ENCODE assay signal across 8 cellular contexts in the genomic region with DNA sequence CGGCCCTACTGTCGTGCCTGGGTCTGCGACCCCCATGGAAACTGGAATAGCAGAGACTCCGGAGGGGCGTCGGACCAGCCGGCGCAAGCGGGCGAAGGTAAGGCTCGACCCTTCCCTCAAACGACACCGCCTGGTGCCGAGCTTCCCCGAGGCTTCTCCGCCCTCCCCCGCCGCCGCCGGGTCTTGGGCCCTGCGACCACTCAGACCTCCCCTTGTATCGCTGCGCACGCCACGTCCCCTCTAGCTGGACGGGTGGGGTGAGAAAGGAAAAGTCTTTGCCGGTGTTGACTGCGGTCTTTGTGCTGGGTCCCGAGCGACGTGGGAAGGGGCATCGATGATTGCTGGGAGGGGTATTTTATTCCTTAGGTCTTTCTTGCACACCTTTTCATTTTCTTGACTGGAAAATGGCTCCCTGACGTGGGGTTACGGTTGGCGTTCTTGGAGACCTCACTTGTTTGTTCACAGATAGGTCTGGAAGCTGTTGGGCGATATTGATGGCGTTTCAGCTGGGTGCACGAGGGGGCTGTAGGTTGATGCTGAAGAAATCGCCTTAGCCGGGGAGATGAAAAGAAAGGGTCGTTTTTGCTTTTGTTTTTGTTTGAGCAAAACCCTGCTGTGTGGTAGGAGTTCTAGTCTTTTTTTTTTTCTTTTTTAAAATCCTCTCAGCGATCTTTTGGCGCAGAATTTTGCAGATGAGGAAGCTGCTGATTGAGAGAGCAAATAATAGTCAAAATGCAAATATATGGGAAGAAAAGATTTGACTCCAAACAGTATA. TPM values are rescaled to one million over a fixed set of nuclear protein-coding genes. Genes with fewer than 3 reads are reported as not detected.
DNase-seq lines count a peak whose midpoint lies in the region; ATAC-seq and TF ChIP-seq lines count a peak whose summit lies in the region.

No MANE protein-coding gene starts in this region.

- H3K27me3 ChIP-seq in Panc1 (ENCODE audit: control insufficient read depth, insufficient read depth, low read length), result no peaks in the 10 kb centered on the region
- no peaks in the 10 kb centered on the region for H3K27me3 ChIP-seq in adipocyte (replicated peaks; ENCODE audit: control insufficient read depth, insufficient read depth, low read length)
- H3K27me3 ChIP-seq in psoas muscle (ENCODE audit: insufficient read depth in 3 of 3, low read length in 2 of 3), result no peaks in the 10 kb centered on the region

- 0 to 1% (median 0%) methylated on average over 35 to 43 of the region's 43 CpGs for WGBS in psoas muscle, 3 donors

- POLR2A ChIA-PET in Panc1 (lab: Charles Lee), result no interaction called here

- H3K4me3 ChIP-seq in Panc1 (ENCODE audit: low read depth in 2 of 2, low read length in 2 of 2) (peak overlapping the region; percentile 84 to 93), adipocyte (ENCODE audit: low read length) (peak overlapping the region; percentile 100), psoas muscle (peak overlapping the region; percentile 78)

- H3K4me1 ChIP-seq in Panc1 (ENCODE audit: control insufficient read depth, insufficient read depth, low read length) (peaks cover 5% of the 10 kb centered on the region; the same call in 1 of the 2 replicates), adipocyte (ENCODE audit: control insufficient read depth, insufficient read depth, low read length) (peaks cover 5% of the 10 kb centered on the region), psoas muscle (peaks cover 13% of the 10 kb centered on the region)

- CTCF ChIA-PET in Panc1 (lab: Charles Lee), result no interaction called here

- no peak for TF ChIP-seq CTCF in Panc1 (IDR thresholded peaks at IDR 0.05)
- no peak for TF ChIP-seq CTCF in psoas muscle (IDR thresholded peaks at IDR 0.05)

- intact Hi-C loops in Panc1 (cut with micrococcal nuclease; ENCODE audit: unreplicated experiment), result no loop called here
- intact Hi-C loops in left cardiac atrium (cut with DNase I), result no loop called here
- intact Hi-C loops in psoas muscle (cut with DNase I), result no loop called here

- H3K9ac ChIP-seq in adipocyte (ENCODE audit: low read length), result peak overlapping the region; percentile 97

- H3K9me3 ChIP-seq in Panc1 (ENCODE audit: control insufficient read depth, insufficient read depth, low read depth, low read length), result no peaks in the 10 kb centered on the region
- peaks cover 3% of the 10 kb centered on the region for H3K9me3 ChIP-seq in adipocyte (ENCODE audit: control insufficient read depth, low read length)
- H3K9me3 ChIP-seq in psoas muscle, result no peaks in the 10 kb centered on the region

- DNase-seq in AG08395 (ENCODE audit: low spot score) (peak; percentile 19), Panc1 (ENCODE audit: low read depth, low spot score) (no peak), adipocyte (ENCODE audit: low read depth) (peak; percentile 63), left cardiac atrium (peak; percentile 25), psoas muscle (peak; percentile 25 to 62), mucosa of gallbladder (ENCODE audit: low spot score) (no peak)

- no TSS peak for BruUV-seq in Panc1 (replicated peaks; lab: Mats Ljungman, UMichigan)

- ATAC-seq in GM18520 (IDR thresholded peaks at IDR 0.05; ENCODE audit: unreplicated experiment) (peak; percentile 6), HG03095 (IDR thresholded peaks at IDR 0.05; ENCODE audit: unreplicated experiment) (peak; percentile 7), Panc1 (peak; percentile 17), left cardiac atrium (peak; percentile 10 to 47), psoas muscle (peak; percentile 5 to 21 (median 12))

- in situ Hi-C loops in Panc1 (cut with HindIII; ENCODE audit: low pct_unique_long_range_greater_than_20kb, low sequenced_read_pairs), result no loop called here

- H3K36me3 ChIP-seq in Panc1 (ENCODE audit: control insufficient read depth, insufficient read depth, low read length) (no peaks in the 10 kb centered on the region; the same call in 1 of the 2 replicates), adipocyte (ENCODE audit: control insufficient read depth, insufficient read depth, low read length, severe bottlenecking) (no peaks in the 10 kb centered on the region), psoas muscle (ENCODE audit: insufficient read depth in 1 of 2, low read depth in 1 of 2) (no peaks in the 10 kb centered on the region)

- H3K27ac ChIP-seq in Panc1 (ENCODE audit: low read length) (peak overlapping the region; percentile 90), psoas muscle (peak overlapping the region; percentile 90)

RNA-seq across cellular contexts. Expression of gene KDM1A, which starts 0.8 kb away (rescaled TPM):
- total RNA-seq in Panc1 (2021; ENCODE audit: unreplicated experiment), result 120 TPM
- polyA plus RNA-seq in Panc1 (2012; ENCODE audit: insufficient read length), result 101 TPM
- 10 to 100 TPM; 25.0 to 32.1 TPM for total RNA-seq in left cardiac atrium
- 10 to 100 TPM; 37.5 to 46.3 (median 42.8) TPM for total RNA-seq in psoas muscle
- 10 to 100 TPM; 29.1 to 49.2 (median 35.8) TPM for polyA plus RNA-seq in psoas muscle
- 44.9 TPM for total RNA-seq in mucosa of gallbladder

RNA-seq across cellular contexts. Expression of gene TEX46, which starts 4.4 kb away (rescaled TPM):
- total RNA-seq in Panc1 (2021; ENCODE audit: unreplicated experiment), result not detected
- not detected for polyA plus RNA-seq in Panc1 (2012; ENCODE audit: insufficient read length)
- total RNA-seq in left cardiac atrium, result not detected
- not detected for total RNA-seq in psoas muscle
- not detected for polyA plus RNA-seq in psoas muscle
- total RNA-seq in mucosa of gallbladder, result not detected

RNA-seq across cellular contexts. Expression of gene LACTBL1, which starts 47.4 kb away (rescaled TPM):
- total RNA-seq in Panc1 (2021; ENCODE audit: unreplicated experiment) (not detected), left cardiac atrium (not detected), psoas muscle (not detected), mucosa of gallbladder (not detected)
- not detected for polyA plus RNA-seq in Panc1 (2012; ENCODE audit: insufficient read length)
- not detected for polyA plus RNA-seq in psoas muscle

Comparison
In these comparisons a context has a peak if more than half of its experiments do, and no peak if none do; other contexts are left out.
1. DNase-seq: peak in AG08395 (single experiment), adipocyte (single experiment), left cardiac atrium (single experiment) and psoas muscle (2 of 2); none in Panc1 (single experiment) and mucosa of gallbladder (single experiment).
2. Peak in every context shown above with its lines, with median percentiles within 50 percentile points of each other: ATAC-seq and H3K4me3 ChIP-seq.